Comparison of ENCODE assay signal across 8 cellular contexts in the genomic region with DNA sequence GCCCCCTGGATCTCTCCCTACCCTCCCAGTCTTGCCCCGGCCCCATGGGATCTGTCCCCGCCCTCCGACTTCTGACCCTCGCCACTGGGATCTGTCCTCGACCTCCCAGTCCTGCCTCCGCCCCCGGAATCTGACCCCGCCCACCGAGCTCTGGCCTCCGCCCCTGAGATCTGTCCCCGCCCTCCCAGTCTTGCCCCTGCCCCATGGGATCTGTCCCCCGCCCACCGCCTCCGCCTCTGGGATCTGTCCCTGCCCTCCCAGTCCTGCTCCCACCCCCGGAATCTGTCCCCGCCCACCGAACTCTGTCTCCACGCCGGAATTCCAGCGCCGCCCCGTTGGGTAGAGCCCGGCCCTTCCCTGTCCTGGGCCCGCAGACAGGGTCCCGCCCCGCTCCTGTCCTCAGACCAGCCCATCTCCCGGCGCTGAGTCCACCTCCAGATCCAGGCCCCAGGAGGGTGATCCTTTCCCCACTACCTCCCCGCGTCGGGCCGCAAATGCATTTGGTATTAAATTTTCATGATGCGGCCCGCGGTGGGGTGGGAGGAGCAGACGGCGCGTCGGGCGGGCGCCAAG. TPM values are rescaled to one million over a fixed set of nuclear protein-coding genes. Genes with fewer than 3 reads are reported as not detected.
A peak's percentile ranks its signal among the peaks of the same experiment; 100 is the strongest.
DNase-seq lines count a peak whose midpoint lies in the region; ATAC-seq and TF ChIP-seq lines count a peak whose summit lies in the region.

No MANE protein-coding gene starts in this region.

- DNase-seq in CD4-positive, alpha-beta T cell = peak in 7 of 10 experiments; percentile 25 to 62 (median 41)
- DNase-seq in HuH-7 (ENCODE audit: low spot score) (peak; percentile 95), SHP77 (lab: John Stamatoyannopoulos, UW) (peak; percentile 83 to 85), amniotic epithelial cell (ENCODE audit: low read depth) (peak; percentile 78), left ventricle myocardium inferior (peak; percentile 96), prostate gland (ENCODE audit: low spot score) (peak; percentile 75)

- peaks cover 45% of the 10 kb centered on the region for H3K27me3 ChIP-seq in CD4-positive, alpha-beta T cell (ENCODE audit: control insufficient read depth, insufficient read depth, low read length)
- peaks cover 47% of the 10 kb centered on the region for H3K27me3 ChIP-seq in left ventricle myocardium inferior (ENCODE audit: low read depth)
- H3K27me3 ChIP-seq in prostate gland (replicated peaks; ENCODE audit: insufficient read depth) = peaks cover 15% of the 10 kb centered on the region

- peak; percentile 28 for ATAC-seq in CD4-positive, alpha-beta T cell (ENCODE audit: poor library complexity)
- ATAC-seq in GM19397 (IDR thresholded peaks at IDR 0.05; ENCODE audit: unreplicated experiment) (peak; percentile 10), GM19324 (IDR thresholded peaks at IDR 0.05; ENCODE audit: low FRiP score, unreplicated experiment) (no peak)

- H3K36me3 Mint-ChIP-seq in CD4-positive, alpha-beta T cell (ENCODE audit: low read depth) = peaks cover 29% of the 10 kb centered on the region

- TF ChIP-seq POLR2A in prostate gland (IDR thresholded peaks at IDR 0.05) = no peak

- peaks cover 53% of the 10 kb centered on the region for H3K27me3 Mint-ChIP-seq in CD4-positive, alpha-beta T cell

- peaks cover 36% of the 10 kb centered on the region for H3K4me1 Mint-ChIP-seq in CD4-positive, alpha-beta T cell (ENCODE audit: low read depth)

- intact Hi-C loops in CD4-positive, alpha-beta T cell (cut with DNase I, micrococcal nuclease) = loop anchor here (1.0 to 10.0 kb wide), 7 partner anchors 8 to 448 kb away; partner anchors contain the start of genes FLT3LG (in 1 of the 2), GYS1 (in 1 of the 2), PIH1D1 (in 1 of the 2) and RUVBL2 (in 1 of the 2)
- intact Hi-C loops in left ventricle myocardium inferior (cut with micrococcal nuclease) = loop anchor here (10.0 kb wide), 1 partner anchor 48 kb away; no protein-coding TSS in a partner anchor
- intact Hi-C loops in prostate gland (cut with DNase I) = loop anchor here (2.0 to 5.0 kb wide), 2 partner anchors 50 to 216 kb away; no protein-coding TSS in a partner anchor

- H3K36me3 ChIP-seq in left ventricle myocardium inferior (peaks cover 9% of the 10 kb centered on the region), prostate gland (no peaks in the 10 kb centered on the region)

- CTCF ChIA-PET in CD4-positive, alpha-beta T cell (lab: Charles Lee) = interaction anchor here (0.7 to 3.9 kb wide), 10 partner anchors 9 to 107 kb away, joined by 3 to 19 read pairs (median 4); partner anchors contain the start of genes CD37, FLT3LG and PIH1D1

- POLR2A ChIA-PET in CD4-positive, alpha-beta T cell (lab: Charles Lee) = interaction anchor here (0.9 to 1.9 kb wide), 5 partner anchors 28 to 51 kb away, joined by 3 to 6 read pairs (median 4); no protein-coding TSS in a partner anchor

- no peak for TF ChIP-seq CTCF in CD4-positive, alpha-beta T cell (IDR thresholded peaks at IDR 0.05)
- TF ChIP-seq CTCF in left ventricle myocardium inferior (IDR thresholded peaks at IDR 0.05; ENCODE audit: borderline replicate concordance) (no peak), prostate gland (IDR thresholded peaks at IDR 0.05) (no peak)

- WGBS in prostate gland = 2% methylated on average over 41 of the region's 41 CpGs

- no peak overlapping the region for H3K27ac ChIP-seq in CD4-positive, alpha-beta T cell (ENCODE audit: low read depth, low read length)
- H3K27ac ChIP-seq in left ventricle myocardium inferior (replicated peaks) (peak overlapping the region; percentile 95), prostate gland (peak overlapping the region; percentile 50 to 76)

- H3K9me3 Mint-ChIP-seq in CD4-positive, alpha-beta T cell = no peaks in the 10 kb centered on the region

- peak overlapping the region; percentile 84 for H3K27ac Mint-ChIP-seq in CD4-positive, alpha-beta T cell

- H3K4me1 ChIP-seq in left ventricle myocardium inferior (peaks cover 32% of the 10 kb centered on the region), prostate gland (replicated peaks) (no peaks in the 10 kb centered on the region)

- peak overlapping the region; percentile 85 for H3K4me3 Mint-ChIP-seq in CD4-positive, alpha-beta T cell

- no peaks in the 10 kb centered on the region for H3K9me3 ChIP-seq in CD4-positive, alpha-beta T cell (ENCODE audit: control insufficient read depth, low read length)
- H3K9me3 ChIP-seq in left ventricle myocardium inferior (replicated peaks) (no peaks in the 10 kb centered on the region), prostate gland (no peaks in the 10 kb centered on the region)

- H3K4me3 ChIP-seq in left ventricle myocardium inferior (peak overlapping the region; percentile 83), prostate gland (peak overlapping the region; percentile 38 to 52)

RNA-seq across cellular contexts. Expression of gene SLC17A7, which starts 1.6 kb away (rescaled TPM):
- total RNA-seq in CD4-positive, alpha-beta T cell = not detected
- total RNA-seq in left ventricle myocardium inferior = 0.99 TPM
- under 1 TPM; 0.09 to 0.40 TPM for total RNA-seq in prostate gland

RNA-seq across cellular contexts. Expression of gene PIH1D1, which starts 8.7 kb away (rescaled TPM):
- 100 to 1,000 TPM; 145 to 151 TPM for total RNA-seq in CD4-positive, alpha-beta T cell
- 24.7 TPM for total RNA-seq in left ventricle myocardium inferior
- total RNA-seq in prostate gland = 100 to 1,000 TPM in 1 of 2 donors, 10 to 100 TPM in 1; 93.0 to 123 TPM

RNA-seq across cellular contexts. Expression of gene ALDH16A1, which starts 10.1 kb away (rescaled TPM):
- 10 to 100 TPM; 25.1 to 25.8 TPM for total RNA-seq in CD4-positive, alpha-beta T cell
- total RNA-seq in left ventricle myocardium inferior = 9.6 TPM
- 10 to 100 TPM; 24.3 to 42.0 TPM for total RNA-seq in prostate gland

RNA-seq across cellular contexts. Expression of gene GFY, which starts 17.7 kb away (rescaled TPM):
- total RNA-seq in CD4-positive, alpha-beta T cell = not detected
- total RNA-seq in left ventricle myocardium inferior (0.14 TPM), prostate gland (not detected)

RNA-seq across cellular contexts. Expression of gene PTH2, which starts 19.6 kb away (rescaled TPM):
- not detected for total RNA-seq in CD4-positive, alpha-beta T cell
- total RNA-seq in left ventricle myocardium inferior (not detected), prostate gland (not detected)

Comparison
In these comparisons a context has a peak if more than half of its experiments do, and no peak if none do; other contexts are left out.
1. DNase-seq: peak in every context shown above with its lines; median percentile 96 in left ventricle myocardium inferior; 95 in HuH-7; 84 in SHP77; 78 in amniotic epithelial cell; 75 in prostate gland; 41 in CD4-positive, alpha-beta T cell.